ENCODE assay signal across 1 cellular context in the genomic region with DNA sequence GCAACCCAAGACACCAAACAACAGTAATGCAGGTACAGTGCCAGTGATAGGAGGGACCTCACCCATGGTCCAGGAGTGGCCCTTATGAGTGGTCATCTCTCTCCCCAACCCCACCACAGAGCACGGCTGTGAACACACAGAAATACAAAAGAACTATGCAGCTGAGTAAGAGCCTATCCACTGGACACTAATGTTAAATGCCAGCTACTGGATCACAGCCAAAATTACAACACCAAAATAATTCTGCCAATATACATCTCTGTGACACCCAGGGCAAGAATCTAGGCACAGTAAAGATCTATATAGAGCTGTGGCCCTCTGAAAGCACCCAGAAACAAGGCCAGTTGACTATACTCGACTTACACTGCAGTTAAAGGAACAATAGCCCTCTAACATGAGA.
TF ChIP-seq lines count a peak whose summit lies in the region.

No MANE protein-coding gene starts in this region.

TF ChIP-seq in H1, 55 proteins besides CTCF, POLR2A, EP300 and RAD21:
- TF ChIP-seq SP2 (IDR thresholded peaks at IDR 0.05; ENCODE audit: low read length) (no peak), CTBP2 (IDR thresholded peaks at IDR 0.05; ENCODE audit: borderline replicate concordance, insufficient read depth, insufficient read length, low read length) (no peak), RXRA (IDR thresholded peaks at IDR 0.05; ENCODE audit: insufficient read depth, low read depth, low read length) (no peak), HDAC2 (IDR thresholded peaks at IDR 0.05; ENCODE audit: borderline replicate concordance in 1 of 2, low read depth in 2 of 2, low read length in 2 of 2) (no peak)
- TF ChIP-seq, protein P1, sequence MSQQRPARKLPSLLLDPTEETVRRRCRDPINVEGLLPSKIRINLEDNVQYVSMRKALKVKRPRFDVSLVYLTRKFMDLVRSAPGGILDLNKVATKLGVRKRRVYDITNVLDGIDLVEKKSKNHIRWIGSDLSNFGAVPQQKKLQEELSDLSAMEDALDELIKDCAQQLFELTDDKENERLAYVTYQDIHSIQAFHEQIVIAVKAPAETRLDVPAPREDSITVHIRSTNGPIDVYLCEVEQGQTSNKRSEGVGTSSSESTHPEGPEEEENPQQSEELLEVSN (IDR thresholded peaks at IDR 0.05): no peak
